Comparison of ENCODE assay signal across 8 cellular contexts in genomic region chr5:112738180-112738560, GRCh38. TPM values are rescaled to one million over a fixed set of nuclear protein-coding genes. Genes with fewer than 3 reads are reported as not detected.
DNase-seq lines count a peak whose midpoint lies in the region; ATAC-seq, FAIRE-seq and TF ChIP-seq lines count a peak whose summit lies in the region.

No MANE protein-coding gene starts in this region.

- POLR2A ChIA-PET in A549 (lab: Yijun Ruan, JAX): interaction anchor here (0.6 kb wide), 1 partner anchor 505 kb away, joined by 4 read pairs; no protein-coding TSS in a partner anchor

- no peak for TF ChIP-seq EP300 in A549 (IDR thresholded peaks at IDR 0.05)

- TF ChIP-seq RAD21 in A549 (conservative IDR thresholded peaks at IDR 0.05 in 1 of 2, IDR thresholded peaks at IDR 0.05 in 1 of 2): no peak

- no peaks in the 10 kb centered on the region for H3K27me3 ChIP-seq in neutrophil

- WGBS in A549 (ENCODE audit: missing lambda C conversion rate): 85% methylated on average over 5 of the region's 5 CpGs

- CTCF ChIA-PET in A549 (lab: Yijun Ruan, JAX): interaction anchor here (1.0 to 1.3 kb wide), 2 partner anchors 19 to 187 kb away, joined by 3 read pairs; no protein-coding TSS in a partner anchor

- H3K4me2 ChIP-seq in A549: peak overlapping the region; percentile 73

- H3K4me3 ChIP-seq in A549: peak overlapping the region; percentile 43
- H3K4me3 ChIP-seq in fibroblast of the aortic adventitia (ENCODE audit: low read depth, low read length): peak overlapping the region; percentile 89
- H3K4me3 ChIP-seq in neutrophil (ENCODE audit: low read depth in 1 of 2, low read length in 1 of 2): peak overlapping the region; percentile 59 to 63

- TF ChIP-seq CTCF in A549 (IDR thresholded peaks at IDR 0.05) (no peak), fibroblast of the aortic adventitia (IDR thresholded peaks at IDR 0.05; ENCODE audit: insufficient read depth, low read length) (no peak), neutrophil (IDR thresholded peaks at IDR 0.05) (no peak)

- no peaks in the 10 kb centered on the region for H3K36me3 ChIP-seq in neutrophil

- TF ChIP-seq POLR2A in A549 (IDR thresholded peaks at IDR 0.05; ENCODE audit: low read length): no peak
- TF ChIP-seq POLR2A in GM12892 (IDR thresholded peaks at IDR 0.05; ENCODE audit: low read depth, low read length): no peak

- peak overlapping the region; percentile 53 to 76 for H3K27ac ChIP-seq in A549
- H3K27ac ChIP-seq in neutrophil: peak overlapping the region; percentile 83

- H3K4me1 ChIP-seq in A549 (peaks cover 18% of the 10 kb centered on the region), neutrophil (ENCODE audit: control insufficient read depth in 1 of 2, insufficient read depth in 1 of 2, low read depth in 1 of 2, low read length in 1 of 2) (peaks cover 28 to 30% of the 10 kb centered on the region in 2 experiments)

- peak; percentile 41 to 55; a peak in 3 of 6 replicates for ATAC-seq in A549
- peak; percentile 25 for ATAC-seq in HG03432 (IDR thresholded peaks at IDR 0.05; ENCODE audit: unreplicated experiment)
- ATAC-seq in HG03378 (IDR thresholded peaks at IDR 0.05; ENCODE audit: unreplicated experiment): no peak

- no peaks in the 10 kb centered on the region for H3K9me3 ChIP-seq in A549
- no peaks in the 10 kb centered on the region for H3K9me3 ChIP-seq in neutrophil

- FAIRE-seq in A549 (lab: Jason Lieb, UNC) (no peak), GM12892 (lab: Jason Lieb, UNC) (peak; percentile 80)

- DNase-seq in A549 (ENCODE audit: low read depth in 1 of 2, low spot score in 1 of 2) (no peak), GM12892 (ENCODE audit: insufficient read length) (no peak), UCSD-AML1 (lab: John Stamatoyannopoulos, UW; ENCODE audit: unreplicated experiment) (peak; percentile 30), fibroblast of the aortic adventitia (ENCODE audit: low read depth) (peak; percentile 14), LoVo (ENCODE audit: low spot score) (no peak)

TF ChIP-seq in A549, 52 proteins besides CTCF, POLR2A, EP300 and RAD21:
- no peak for TF ChIP-seq CHD4 (IDR thresholded peaks at IDR 0.05; ENCODE audit: borderline replicate concordance)
- TF ChIP-seq GATA3 (IDR thresholded peaks at IDR 0.05; ENCODE audit: borderline replicate concordance): no peak
- no peak for TF ChIP-seq KDM1A (IDR thresholded peaks at IDR 0.05; ENCODE audit: low read depth)
- no peak for TF ChIP-seq SMC3 (IDR thresholded peaks at IDR 0.05)

RNA-seq across cellular contexts. Expression of gene APC, which starts 0.5 kb away (rescaled TPM):
- polyA plus RNA-seq in A549 (2011; rRNA removed): 17.0 and 21.2 TPM in 2 replicates
- 3.7 and 3.9 TPM in 2 replicates for polyA plus RNA-seq in A549 (2012; cell fraction: cytosol; rRNA removed)
- polyA plus RNA-seq in A549 (2012; cell fraction: nucleus; rRNA removed): 4.9 and 5.5 TPM in 2 replicates
- polyA plus RNA-seq in A549 (2017; fragmentation: RNase III; extraction: RNeasy Plus Mini Kit Qiagen cat#74134 plus additional on column Dnase treatment): 9.0 to 10.6 TPM (median 9.9 TPM) in 3 replicates
- polyA minus RNA-seq in A549 (2011; rRNA and poly(A)+ RNA removed): 27.7 and 29.9 TPM in 2 replicates
- 6.3 TPM for polyA plus RNA-seq in GM12892 (2012; ENCODE audit: missing spikeins)
- total RNA-seq in fibroblast of the aortic adventitia (ENCODE audit: low replicate concordance): 61.7 and 63.9 TPM in 2 replicates

Comparison
In these comparisons a context has a peak if more than half of its experiments do, and no peak if none do; other contexts are left out.
1. DNase-seq: peak in UCSD-AML1 (single experiment) and fibroblast of the aortic adventitia (single experiment); none in A549 (0 of 2), GM12892 (single experiment) and LoVo (single experiment).
2. Peak in every context shown above with its lines, with median percentiles within 50 percentile points of each other: H3K4me3 ChIP-seq.